Comparison of ENCODE assay signal across 19 cellular contexts in genomic region chr15:64311566-64311965, GRCh38. TPM values are rescaled to one million over a fixed set of nuclear protein-coding genes. Genes with fewer than 3 reads are reported as not detected.
DNase-seq lines count a peak whose midpoint lies in the region; FAIRE-seq lines count a peak whose summit lies in the region.
"Had no signal": no experiment of that assay in that cellular context is flagged by ENCODE, and none has a peak within 500 bp of the region (broad histone marks: within the 10 kb centered on the region; RNA-seq: fewer than 3 reads in every experiment).

No MANE protein-coding gene starts in this region.

- WGBS in small intestine, 3 donors: 67 to 85% (median 77%) methylated on average over 6 of the region's 6 CpGs

- no peak overlapping the region for H3K4me3 ChIP-seq in small intestine (ENCODE audit: low read depth in 1 of 2, low read length in 2 of 2)
- H3K4me3 ChIP-seq: A549, BLaER1 had no signal

- H3K4me1 ChIP-seq in small intestine (ENCODE audit: control insufficient read depth in 2 of 2, insufficient read depth in 1 of 2, low read depth in 1 of 2, low read length in 1 of 2): no peaks in the 10 kb centered on the region
- H3K4me1 ChIP-seq: A549, BLaER1 had no signal

- no peaks in the 10 kb centered on the region for H3K36me3 ChIP-seq in small intestine (ENCODE audit: control insufficient read depth in 2 of 2, insufficient read depth in 2 of 2, low read length in 2 of 2)
- H3K36me3 ChIP-seq: BLaER1 had no signal

- DNase-seq in HK-2 (ENCODE audit: unreplicated experiment) (peak; percentile 11), glomerular visceral epithelial cell (ENCODE audit: extremely low spot score) (peak; percentile 69), left kidney (ENCODE audit: low read depth, low spot score) (peak; percentile 39), small intestine (peak; percentile 7), NOMO-1 (lab: John Stamatoyannopoulos, UW; ENCODE audit: unreplicated experiment in 2 of 2) (no peak), A172 (ENCODE audit: low spot score) (no peak), HuH-7.5 (ENCODE audit: low spot score) (no peak), NCI-H2081 (lab: John Stamatoyannopoulos, UW) (no peak)
- DNase-seq: CD8-positive, alpha-beta T cell; GOT3; H7; HFFc6; KG1 had no signal

- no peaks in the 10 kb centered on the region for H3K27me3 ChIP-seq in small intestine (ENCODE audit: control insufficient read depth in 2 of 2, insufficient read depth in 2 of 2, low read length in 2 of 2)
- H3K27me3 ChIP-seq: BLaER1 had no signal

- H3K27ac ChIP-seq in small intestine (ENCODE audit: low read depth in 1 of 2, low read length in 1 of 2): no peak overlapping the region
- H3K27ac ChIP-seq: A549, BLaER1 had no signal

- no peaks in the 10 kb centered on the region for H3K9me3 ChIP-seq in small intestine (ENCODE audit: control insufficient read depth, low read depth)
- H3K9me3 ChIP-seq: A549 had no signal

- FAIRE-seq in small intestine (lab: Jason Lieb, UNC): no peak
- FAIRE-seq: A549, G401.6, GM12892, GM18507, HTR-8/SVneo had no signal

RNA-seq across cellular contexts. Expression of gene CSNK1G1, which starts 44.4 kb away (rescaled TPM):
- polyA plus RNA-seq in small intestine: 1 to 10 TPM; 2.5 to 5.3 (median 2.7) TPM
- total RNA-seq in A172 (2014; rRNA removed; shearing (Covaris generic)): 15.0 and 16.0 TPM in 2 replicates

Comparison
In these comparisons a context has a peak if more than half of its experiments do, and no peak if none do; other contexts are left out.
1. DNase-seq: peak in HK-2 (single experiment), glomerular visceral epithelial cell (single experiment), left kidney (single experiment) and small intestine (single experiment); none in NOMO-1 (0 of 2), A172 (single experiment), HuH-7.5 (single experiment) and NCI-H2081 (0 of 2).